21 cellular contexts compared by ENCODE assay signal in genomic region chr16:79036541-79036940, GRCh38.
"Had no signal": no experiment of that assay in that cellular context is flagged by ENCODE, and none has a peak within 500 bp of the region (broad histone marks: within the 10 kb centered on the region; RNA-seq: fewer than 3 reads in every experiment).

No MANE protein-coding gene starts in this region.

- H3K27ac Mint-ChIP-seq: immature natural killer cell; memory B cell; nephron; stimulated activated naive B cell treated with anti-CD40 and anti-IgM and Interleukin-4, amounts not matched to agents 10 μg/mL and 1 μg/mL and 100 μg/mL, for 72 hours had no signal

- H3K4me1 Mint-ChIP-seq: memory B cell; naive B cell; stimulated activated naive B cell treated with anti-CD40 and anti-IgM and Interleukin-4, amounts not matched to agents 10 μg/mL and 1 μg/mL and 100 μg/mL, for 72 hours; stimulated activated naive CD8-positive, alpha-beta T cell treated with anti-CD3 and anti-CD28 coated beads, Interleukin-15, amount 100 ng/mL, for 72 hours had no signal

- H3K27me3 ChIP-seq: foreskin keratinocyte, left lung, spleen, transverse colon had no signal

- H3K4me1 ChIP-seq: foreskin keratinocyte, left lung, lower lobe of right lung, psoas muscle, spleen had no signal

- H3K4me3 ChIP-seq: left lung, lower lobe of right lung, psoas muscle, spleen, thoracic aorta, transverse colon had no signal

- H3K4me3 Mint-ChIP-seq: immature natural killer cell; memory B cell; naive B cell; nephron; stimulated activated naive B cell treated with anti-CD40 and anti-IgM and Interleukin-4, amounts not matched to agents 10 μg/mL and 1 μg/mL and 100 μg/mL, for 72 hours; stimulated activated naive CD8-positive, alpha-beta T cell treated with anti-CD3 and anti-CD28 coated beads, Interleukin-15, amount 100 ng/mL, for 72 hours had no signal

- H3K36me3 ChIP-seq: left lung, lower lobe of right lung, spleen, thoracic aorta, transverse colon had no signal

- H3K27me3 Mint-ChIP-seq: memory B cell; naive B cell; stimulated activated naive B cell treated with anti-CD40 and anti-IgM and Interleukin-4, amounts not matched to agents 10 μg/mL and 1 μg/mL and 100 μg/mL, for 72 hours; stimulated activated naive CD8-positive, alpha-beta T cell treated with anti-CD3 and anti-CD28 coated beads, Interleukin-15, amount 100 ng/mL, for 72 hours had no signal

- DNase-seq: dermis blood vessel endothelial cell; erythroblast; foreskin keratinocyte; immature natural killer cell; left lung; lower lobe of right lung; naive B cell; occipital lobe; psoas muscle; retina; spleen; stimulated activated CD4-positive, alpha-beta T cell treated with anti-CD3 and anti-CD28 coated beads, Interleukin-15, amount 100 ng/mL, for 24 hours; stimulated activated CD4-positive, alpha-beta T cell treated with anti-CD3 and anti-CD28 coated beads, Interleukin-1b, Interleukin-23, amount 100 ng/mL, for 48 hours; stimulated activated CD4-positive, alpha-beta T cell treated with anti-CD3 and anti-CD28 coated beads, Interleukin-4, amount 100 ng/mL, for 24 hours; stimulated activated naive B cell treated with anti-CD40 and anti-IgM and Interleukin-4, amounts not matched to agents 10 μg/mL and 1 μg/mL and 100 μg/mL, for 72 hours; stimulated activated naive CD8-positive, alpha-beta T cell treated with anti-CD3 and anti-CD28 coated beads, Interleukin-15, amount 100 ng/mL, for 72 hours; substantia nigra; transverse colon had no signal

- H3K27ac ChIP-seq: foreskin keratinocyte, left lung, lower lobe of right lung, psoas muscle, spleen, thoracic aorta, transverse colon had no signal

- H3K9me3 ChIP-seq: left lung, lower lobe of right lung, psoas muscle, thoracic aorta, transverse colon had no signal
